18 cellular contexts compared by ENCODE assay signal in genomic region chr5:558326-558725, GRCh38.
"Had no signal": no experiment of that assay in that cellular context is flagged by ENCODE, and none has a peak within 500 bp of the region (broad histone marks: within the 10 kb centered on the region; RNA-seq: fewer than 3 reads in every experiment).

No MANE protein-coding gene starts in this region.

- H3K4me3 ChIP-seq: esophagus muscularis mucosa, gastroesophageal sphincter, heart left ventricle, psoas muscle had no signal

- H3K4me1 ChIP-seq: gastroesophageal sphincter, heart left ventricle, psoas muscle had no signal

- H3K4me3 Mint-ChIP-seq: activated CD4-positive, alpha-beta T cell treated with anti-CD3 and anti-CD28 coated beads, Interleukin-2, amount 10 ng/mL, durations not matched to agents 7 days and 5 days; activated naive CD8-positive, alpha-beta T cell; dendritic cell treated with granulocyte-macrophage colony-stimulating factor and Interleukin-4, amounts not matched to agents 40 ng/mL and 50 ng/mL, for 4 days; immature natural killer cell had no signal

- H3K27ac ChIP-seq: esophagus muscularis mucosa, gastroesophageal sphincter, heart left ventricle, psoas muscle had no signal

- H3K27ac Mint-ChIP-seq: activated CD4-positive, alpha-beta T cell treated with anti-CD3 and anti-CD28 coated beads, Interleukin-2, amount 10 ng/mL, durations not matched to agents 7 days and 5 days; activated naive CD8-positive, alpha-beta T cell; dendritic cell treated with granulocyte-macrophage colony-stimulating factor and Interleukin-4, amounts not matched to agents 40 ng/mL and 50 ng/mL, for 4 days had no signal

- DNase-seq: activated CD4-positive, alpha-beta T cell treated with anti-CD3 and anti-CD28 coated beads, Interleukin-2, amount 10 ng/mL, durations not matched to agents 7 days and 5 days; activated CD4-positive, CD25-positive, alpha-beta regulatory T cell; amniotic stem cell; effector CD8-positive, alpha-beta T cell; immature natural killer cell; occipital lobe; psoas muscle; right cardiac atrium; small intestine; stimulated activated CD4-positive, alpha-beta T cell treated with anti-CD3 and anti-CD28 coated beads, Interleukin-15, amount 100 ng/mL, for 24 hours; stimulated activated CD4-positive, alpha-beta T cell treated with anti-CD3 and anti-CD28 coated beads, Interleukin-2, amount 100 ng/mL, for 48 hours; T-helper 1 cell; T-helper 9 cell had no signal

- H3K4me1 Mint-ChIP-seq: activated CD4-positive, alpha-beta T cell treated with anti-CD3 and anti-CD28 coated beads, Interleukin-2, amount 10 ng/mL, durations not matched to agents 7 days and 5 days; immature natural killer cell had no signal

- ATAC-seq: gastroesophageal sphincter, heart left ventricle, psoas muscle, right cardiac atrium had no signal

- H3K36me3 ChIP-seq: esophagus muscularis mucosa, gastroesophageal sphincter, heart left ventricle had no signal

- H3K36me3 Mint-ChIP-seq: activated naive CD8-positive, alpha-beta T cell; immature natural killer cell had no signal

- H3K9me3 Mint-ChIP-seq: activated CD4-positive, alpha-beta T cell treated with anti-CD3 and anti-CD28 coated beads, Interleukin-2, amount 10 ng/mL, durations not matched to agents 7 days and 5 days; dendritic cell treated with granulocyte-macrophage colony-stimulating factor and Interleukin-4, amounts not matched to agents 40 ng/mL and 50 ng/mL, for 4 days; immature natural killer cell had no signal

- H3K9me3 ChIP-seq: esophagus muscularis mucosa, gastroesophageal sphincter, heart left ventricle, psoas muscle had no signal
